In genomic region chr10:83983578-83984255, GRCh38 we compare ENCODE assay signal across 10 cellular contexts.
A peak's percentile ranks its signal among the peaks of the same experiment; 100 is the strongest.
DNase-seq lines count a peak whose midpoint lies in the region; ATAC-seq and TF ChIP-seq lines count a peak whose summit lies in the region.
"Had no signal": no experiment of that assay in that cellular context is flagged by ENCODE, and none has a peak within 500 bp of the region (broad histone marks: within the 10 kb centered on the region; RNA-seq: fewer than 3 reads in every experiment).

No MANE protein-coding gene starts in this region.

- no peaks in the 10 kb centered on the region for H3K79me2 ChIP-seq in SK-N-SH (ENCODE audit: insufficient read depth)

- TF ChIP-seq RAD21 in SK-N-SH (IDR thresholded peaks at IDR 0.05; ENCODE audit: low read length) = no peak

- H3K4me1 ChIP-seq in SK-N-SH (ENCODE audit: control insufficient read depth in 1 of 2, insufficient read depth in 2 of 2, low read depth in 1 of 2, low read length in 1 of 2) = peaks cover 0 to 3% of the 10 kb centered on the region in 2 experiments; a peak in 2 of 4 replicates
- H3K4me1 ChIP-seq: transverse colon had no signal

- H3K4me3 ChIP-seq in SK-N-SH (ENCODE audit: low read depth in 2 of 2, low read length in 1 of 2) = no peak overlapping the region
- H3K4me3 ChIP-seq: transverse colon had no signal

- TF ChIP-seq CTCF in SK-N-SH (IDR thresholded peaks at IDR 0.05) = no peak

- H3K9me2 ChIP-seq in SK-N-SH = no peaks in the 10 kb centered on the region

- H3F3A ChIP-seq in SK-N-SH (replicated peaks; ENCODE audit: insufficient read depth) = no peaks in the 10 kb centered on the region

- DNase-seq in SK-N-SH (no peak), NCI-H510A treated with DMSO at 0.1 percent for 48 hours (lab: John Stamatoyannopoulos, UW) (peak; percentile 42), ureter (ENCODE audit: low spot score) (peak; percentile 59), KBM-7 (no peak), midbrain (lab: John Stamatoyannopoulos, UW) (no peak)
- DNase-seq: activated T-cell treated with anti-CD3 and anti-CD28 coated beads, Interleukin-2, amount 50 U/mL, for 48 hours; transverse colon had no signal

- no peaks in the 10 kb centered on the region for H3K9me3 ChIP-seq in SK-N-SH
- H3K9me3 ChIP-seq: transverse colon had no signal

- POLR2A ChIA-PET in SK-N-SH (lab: Yijun Ruan, JAX) = no interaction called here

- H3K36me3 ChIP-seq in SK-N-SH (replicated peaks in 1 of 2; ENCODE audit: control insufficient read depth in 1 of 2, insufficient read depth in 2 of 2, low read length in 1 of 2) = no peaks in the 10 kb centered on the region
- H3K36me3 ChIP-seq: transverse colon had no signal

- in situ Hi-C loops in KBM-7 (cut with MboI; ENCODE audit: low pct_unique_long_range_greater_than_20kb, low sequenced_read_pairs) = no loop called here

- H3K4me2 ChIP-seq in SK-N-SH = no peak overlapping the region

- CTCF ChIA-PET in SK-N-SH (lab: Yijun Ruan, JAX) = interaction anchor here (0.7 kb wide), 1 partner anchor 11 kb away, joined by 3 read pairs; no protein-coding TSS in a partner anchor

- ATAC-seq in SK-N-SH treated with all-trans-retinoic acid at 6 μM for 48 hours (no peak), esophagus mucosa (peak; percentile 86), GM21619 (IDR thresholded peaks at IDR 0.05; ENCODE audit: unreplicated experiment) (no peak)

- WGBS in SK-N-SH (ENCODE audit: low lambda C conversion rate) = 21% methylated on average over 4 of the region's 4 CpGs

- no peaks in the 10 kb centered on the region for H4K20me1 ChIP-seq in SK-N-SH (ENCODE audit: insufficient read depth)

- no peak overlapping the region for H3K9ac ChIP-seq in SK-N-SH

- H3K27ac ChIP-seq in SK-N-SH (ENCODE audit: low read depth in 2 of 2, low read length in 1 of 2) = no peak overlapping the region
- H3K27ac ChIP-seq: transverse colon had no signal

- TF ChIP-seq EP300 in SK-N-SH (IDR thresholded peaks at IDR 0.05; ENCODE audit: borderline replicate concordance in 1 of 2, low read depth in 1 of 2, low read length in 1 of 2) = no peak

- no peak overlapping the region for H2AFZ ChIP-seq in SK-N-SH (ENCODE audit: low read depth)

- H3K27me3 ChIP-seq in SK-N-SH (ENCODE audit: insufficient read depth) = no peaks in the 10 kb centered on the region
- H3K27me3 ChIP-seq: transverse colon had no signal

TF ChIP-seq in SK-N-SH treated with all-trans-retinoic acid at 6 μM for 48 hours, 23 proteins besides CTCF, POLR2A, EP300 and RAD21 (continues in another document):
- TF ChIP-seq GLIS3 (CRISPR knock-in tag; IDR thresholded peaks at IDR 0.05) = no peak
- no peak for TF ChIP-seq ZNF8 (CRISPR knock-in tag; IDR thresholded peaks at IDR 0.05)
- no peak for TF ChIP-seq BACH2 (CRISPR knock-in tag; IDR thresholded peaks at IDR 0.05; ENCODE audit: borderline replicate concordance)
- TF ChIP-seq SNAI2 (CRISPR knock-in tag; IDR thresholded peaks at IDR 0.05) = no peak
- TF ChIP-seq TSHZ2 (CRISPR knock-in tag; IDR thresholded peaks at IDR 0.05) = no peak
- TF ChIP-seq ZFP30 (CRISPR knock-in tag; IDR thresholded peaks at IDR 0.05) = no peak
- no peak for TF ChIP-seq TOX (CRISPR knock-in tag; IDR thresholded peaks at IDR 0.05; ENCODE audit: borderline replicate concordance)
- no peak for TF ChIP-seq ARNTL (CRISPR knock-in tag; IDR thresholded peaks at IDR 0.05; ENCODE audit: borderline replicate concordance, low read depth)
- TF ChIP-seq ISL1 (CRISPR knock-in tag; IDR thresholded peaks at IDR 0.05) = peak; percentile 75
- peak; percentile 28; the same call in 1 of the 2 replicates for TF ChIP-seq PATZ1 (CRISPR knock-in tag; IDR thresholded peaks at IDR 0.05; ENCODE audit: borderline replicate concordance)

TF ChIP-seq in SK-N-SH, 30 proteins besides CTCF, POLR2A, EP300 and RAD21:
- TF ChIP-seq SIN3A (IDR thresholded peaks at IDR 0.05; ENCODE audit: borderline replicate concordance, low read depth, low read length) = no peak
- TF ChIP-seq ZBTB33 (IDR thresholded peaks at IDR 0.05; ENCODE audit: borderline replicate concordance, low read depth) = no peak
- TF ChIP-seq REST (IDR thresholded peaks at IDR 0.05; ENCODE audit: low read depth, low read length) = no peak

Comparison
In these comparisons a context has a peak if more than half of its experiments do, and no peak if none do; other contexts are left out.
1. DNase-seq: peak in NCI-H510A treated with DMSO at 0.1 percent for 48 hours (single experiment) and ureter (single experiment); none in SK-N-SH (single experiment), KBM-7 (single experiment) and midbrain (single experiment).